18 cellular contexts compared by ENCODE assay signal in genomic region chr2:58702302-58702696, GRCh38.
DNase-seq lines count a peak whose midpoint lies in the region; ATAC-seq and TF ChIP-seq lines count a peak whose summit lies in the region.
"Had no signal": no experiment of that assay in that cellular context is flagged by ENCODE, and none has a peak within 500 bp of the region (broad histone marks: within the 10 kb centered on the region; RNA-seq: fewer than 3 reads in every experiment).

No MANE protein-coding gene starts in this region.

- H2AFZ ChIP-seq in Loucy (ENCODE audit: low read length) = peak overlapping the region; percentile 86

- no peaks in the 10 kb centered on the region for H3K9me3 ChIP-seq in Loucy (ENCODE audit: insufficient read depth, low read depth, low read length)

- H3K27me3 ChIP-seq in Loucy (ENCODE audit: insufficient read depth, low read length, poor library complexity, severe bottlenecking) = no peaks in the 10 kb centered on the region
- H3K27me3 ChIP-seq in mesendoderm (ENCODE audit: insufficient read depth, low read length, poor library complexity) = no peaks in the 10 kb centered on the region

- H2AK5ac ChIP-seq in mesendoderm (ENCODE audit: low read length) = no peak overlapping the region

- WGBS in mesendoderm (ENCODE audit: extremely low coverage, insufficient coverage, low lambda C conversion rate) = no CpG with 5 or more reads among the region's 1 CpG

- H3K9ac ChIP-seq in Loucy (ENCODE audit: low read depth, low read length, poor library complexity, severe bottlenecking) = peak overlapping the region; percentile 20
- no peak overlapping the region for H3K9ac ChIP-seq in mesendoderm (ENCODE audit: low read length)

- no peaks in the 10 kb centered on the region for H4K20me1 ChIP-seq in Loucy (ENCODE audit: insufficient read depth, low read length, poor library complexity, severe bottlenecking)

- H3K36me3 ChIP-seq in Loucy (ENCODE audit: insufficient read depth, low read length) (no peaks in the 10 kb centered on the region), mesendoderm (ENCODE audit: control insufficient read depth, insufficient read depth, low read length) (no peaks in the 10 kb centered on the region)

- H3K9me3 Mint-ChIP-seq in activated CD4-positive, alpha-beta memory T cell treated with anti-CD3 and anti-CD28 coated beads for 36 hours = no peaks in the 10 kb centered on the region
- H3K9me3 Mint-ChIP-seq: activated CD4-positive, alpha-beta T cell treated with anti-CD3 and anti-CD28 coated beads, Interleukin-2, amount 10 ng/mL, durations not matched to agents 7 days and 5 days had no signal

- no peak overlapping the region for H3K27ac Mint-ChIP-seq in activated CD4-positive, alpha-beta memory T cell treated with anti-CD3 and anti-CD28 coated beads for 36 hours
- H3K27ac Mint-ChIP-seq: activated CD4-positive, alpha-beta T cell treated with anti-CD3 and anti-CD28 coated beads, Interleukin-2, amount 10 ng/mL, durations not matched to agents 7 days and 5 days; effector memory CD8-positive, alpha-beta T cell; naive thymus-derived CD8-positive, alpha-beta T cell; stimulated activated effector memory CD8-positive, alpha-beta T cell treated with anti-CD3 and anti-CD28 coated beads, Interleukin-12 subunit alpha, Interleukin-12 subunit beta, amount 100 ng/mL, for 72 hours had no signal

- no peak overlapping the region for H3K56ac ChIP-seq in mesendoderm (ENCODE audit: low read length)

- no peak overlapping the region for H2BK120ac ChIP-seq in mesendoderm (ENCODE audit: low read depth, low read length)

- peak overlapping the region; percentile 40 for H3K4me2 ChIP-seq in Loucy (ENCODE audit: low read depth, low read length, poor library complexity, severe bottlenecking)
- no peak overlapping the region for H3K4me2 ChIP-seq in mesendoderm (ENCODE audit: low read length)

- H2BK5ac ChIP-seq in mesendoderm (ENCODE audit: low read length) = no peak overlapping the region

- H3K4me3 Mint-ChIP-seq in activated CD4-positive, alpha-beta memory T cell treated with anti-CD3 and anti-CD28 coated beads for 36 hours = no peak overlapping the region
- H3K4me3 Mint-ChIP-seq: activated CD4-positive, alpha-beta T cell treated with anti-CD3 and anti-CD28 coated beads, Interleukin-2, amount 10 ng/mL, durations not matched to agents 7 days and 5 days; effector memory CD8-positive, alpha-beta T cell; naive thymus-derived CD8-positive, alpha-beta T cell; stimulated activated effector memory CD8-positive, alpha-beta T cell treated with anti-CD3 and anti-CD28 coated beads, Interleukin-12 subunit alpha, Interleukin-12 subunit beta, amount 100 ng/mL, for 72 hours had no signal

- peak; percentile 79 for DNase-seq in ELR (ENCODE audit: low read depth)
- peak; percentile 46 for DNase-seq in dermis blood vessel endothelial cell
- DNase-seq in mesendoderm = peak; percentile 72
- DNase-seq in NK-92 (lab: John Stamatoyannopoulos, UW; ENCODE audit: unreplicated experiment) = no peak
- no peak for DNase-seq in omental fat pad (ENCODE audit: low spot score)
- DNase-seq in activated CD4-positive, alpha-beta memory T cell treated with anti-CD3 and anti-CD28 coated beads for 36 hours = no peak
- no peak for DNase-seq in AG08396 (ENCODE audit: low spot score)
- DNase-seq: activated CD4-positive, alpha-beta T cell treated with anti-CD3 and anti-CD28 coated beads, Interleukin-2, amount 10 ng/mL, durations not matched to agents 7 days and 5 days; anterior cingulate cortex; effector memory CD8-positive, alpha-beta T cell; naive thymus-derived CD8-positive, alpha-beta T cell; NCI-H2029; NCI-H526 treated with DMSO at 0.1 percent for 48 hours; stimulated activated CD4-positive, alpha-beta T cell treated with anti-CD3 and anti-CD28 coated beads, Interleukin-4, amount 100 ng/mL, for 4 hours had no signal

- no peak overlapping the region for H2BK15ac ChIP-seq in mesendoderm (replicated peaks; ENCODE audit: low read depth)

- no peak overlapping the region for H3K23ac ChIP-seq in mesendoderm (ENCODE audit: low read length)

- H4K8ac ChIP-seq in mesendoderm (ENCODE audit: low read depth, low read length) = no peak overlapping the region

- no peak overlapping the region for H3K27ac ChIP-seq in mesendoderm (ENCODE audit: low read depth, low read length)

- peak overlapping the region; percentile 51 for H3K18ac ChIP-seq in mesendoderm (ENCODE audit: low read length)

- POLR2A ChIA-PET in activated CD4-positive, alpha-beta memory T cell treated with anti-CD3 and anti-CD28 coated beads for 36 hours (lab: Charles Lee) = no interaction called here

- intact Hi-C loops in activated CD4-positive, alpha-beta memory T cell treated with anti-CD3 and anti-CD28 coated beads for 36 hours (cut with micrococcal nuclease) = no loop called here

- CTCF ChIA-PET in activated CD4-positive, alpha-beta memory T cell treated with anti-CD3 and anti-CD28 coated beads for 36 hours (lab: Charles Lee) = no interaction called here

- H3K4me1 ChIP-seq in Loucy (ENCODE audit: insufficient read depth, low read length, poor library complexity, severe bottlenecking) (peaks cover 19% of the 10 kb centered on the region), mesendoderm (ENCODE audit: control insufficient read depth, low read depth, low read length) (no peaks in the 10 kb centered on the region)

- H3K9me2 ChIP-seq in Loucy (replicated peaks; ENCODE audit: low read depth, low read length) = no peaks in the 10 kb centered on the region

- H3K36me3 Mint-ChIP-seq in activated CD4-positive, alpha-beta memory T cell treated with anti-CD3 and anti-CD28 coated beads for 36 hours = no peaks in the 10 kb centered on the region
- H3K36me3 Mint-ChIP-seq: naive thymus-derived CD8-positive, alpha-beta T cell; stimulated activated effector memory CD8-positive, alpha-beta T cell treated with anti-CD3 and anti-CD28 coated beads, Interleukin-12 subunit alpha, Interleukin-12 subunit beta, amount 100 ng/mL, for 72 hours had no signal

- peaks cover 3% of the 10 kb centered on the region for H3K27me3 Mint-ChIP-seq in activated CD4-positive, alpha-beta memory T cell treated with anti-CD3 and anti-CD28 coated beads for 36 hours
- H3K27me3 Mint-ChIP-seq: effector memory CD8-positive, alpha-beta T cell had no signal

- H3K79me1 ChIP-seq in mesendoderm (ENCODE audit: low read length) = no peaks in the 10 kb centered on the region

- H3K4me1 Mint-ChIP-seq in activated CD4-positive, alpha-beta memory T cell treated with anti-CD3 and anti-CD28 coated beads for 36 hours (ENCODE audit: low read depth) = no peaks in the 10 kb centered on the region
- H3K4me1 Mint-ChIP-seq: naive thymus-derived CD8-positive, alpha-beta T cell; stimulated activated effector memory CD8-positive, alpha-beta T cell treated with anti-CD3 and anti-CD28 coated beads, Interleukin-12 subunit alpha, Interleukin-12 subunit beta, amount 100 ng/mL, for 72 hours had no signal

- peak overlapping the region; percentile 19 for H3K4me3 ChIP-seq in Loucy (ENCODE audit: low read length, poor library complexity, severe bottlenecking)
- H3K4me3 ChIP-seq in mesendoderm (ENCODE audit: low read length) = no peak overlapping the region

- no peaks in the 10 kb centered on the region for H3F3A ChIP-seq in Loucy (ENCODE audit: low read depth)

- no peak for ATAC-seq in omental fat pad (ENCODE audit: low FRiP score)
- ATAC-seq: effector memory CD8-positive, alpha-beta T cell; left lobe of liver; naive thymus-derived CD8-positive, alpha-beta T cell; sciatic nerve; stimulated activated effector memory CD8-positive, alpha-beta T cell treated with anti-CD3 and anti-CD28 coated beads, Interleukin-12 subunit alpha, Interleukin-12 subunit beta, amount 100 ng/mL, for 72 hours had no signal

- H4K5ac ChIP-seq in mesendoderm (ENCODE audit: low read length) = no peak overlapping the region

- no peak overlapping the region for H3K4ac ChIP-seq in mesendoderm (ENCODE audit: low read depth, low read length)

- no peaks in the 10 kb centered on the region for H3K79me2 ChIP-seq in Loucy (ENCODE audit: insufficient read depth, low read length)
- no peaks in the 10 kb centered on the region for H3K79me2 ChIP-seq in mesendoderm (ENCODE audit: control insufficient read depth, insufficient read depth, low read length)

- no peak for TF ChIP-seq CTCF in Loucy (conservative IDR thresholded peaks at IDR 0.05; ENCODE audit: low read length)
- TF ChIP-seq CTCF in omental fat pad (IDR thresholded peaks at IDR 0.05) = no peak

Comparison
In these comparisons a context has a peak if more than half of its experiments do, and no peak if none do; other contexts are left out.
1. DNase-seq: peak in ELR (single experiment), dermis blood vessel endothelial cell (single experiment) and mesendoderm (single experiment); none in NK-92 (single experiment), omental fat pad (single experiment), activated CD4-positive, alpha-beta memory T cell treated with anti-CD3 and anti-CD28 coated beads for 36 hours (single experiment) and AG08396 (single experiment).